In the genomic region with DNA sequence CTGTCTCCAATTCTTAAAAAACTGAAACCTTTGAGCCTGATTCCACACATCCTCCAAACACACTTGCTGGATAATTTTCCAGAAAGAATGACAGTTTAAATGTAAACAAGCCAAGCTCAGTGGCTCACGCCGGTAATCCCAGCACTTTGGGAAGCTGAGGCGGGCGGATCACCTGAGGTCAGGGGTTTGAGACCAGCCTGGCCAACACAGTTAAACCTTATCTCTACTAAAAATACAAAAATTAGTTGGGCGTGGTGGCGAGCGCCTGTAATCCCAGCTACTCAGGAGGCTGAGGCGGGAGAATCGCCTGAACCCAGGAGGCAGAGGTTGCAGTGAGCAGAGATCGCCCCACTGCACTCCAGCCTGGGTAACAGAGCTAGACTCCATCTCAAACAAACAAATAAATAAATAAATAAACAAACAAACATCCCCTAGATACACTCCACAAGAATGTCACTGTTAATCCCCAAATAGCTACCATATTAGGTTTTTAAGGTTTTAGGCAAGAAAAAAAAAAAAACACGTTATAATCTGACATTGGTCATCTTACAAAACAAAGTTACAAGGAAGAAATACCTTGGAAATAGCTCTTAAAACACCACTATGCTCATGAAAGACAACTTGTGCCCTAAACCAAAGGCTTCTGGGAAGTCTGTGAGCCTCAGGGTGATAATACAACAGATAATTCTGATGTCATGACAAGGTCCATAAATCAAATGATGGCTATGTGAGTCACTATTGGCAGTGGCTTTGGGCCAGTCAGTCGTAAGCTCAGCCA, we compare ENCODE assay signal across 1 cellular context.
TF ChIP-seq lines count a peak whose summit lies in the region.

No MANE protein-coding gene starts in this region.

TF ChIP-seq in K562, 482 proteins besides CTCF, POLR2A, EP300 and RAD21 (continued from another document and continues in another):
- TF ChIP-seq, protein P1, sequence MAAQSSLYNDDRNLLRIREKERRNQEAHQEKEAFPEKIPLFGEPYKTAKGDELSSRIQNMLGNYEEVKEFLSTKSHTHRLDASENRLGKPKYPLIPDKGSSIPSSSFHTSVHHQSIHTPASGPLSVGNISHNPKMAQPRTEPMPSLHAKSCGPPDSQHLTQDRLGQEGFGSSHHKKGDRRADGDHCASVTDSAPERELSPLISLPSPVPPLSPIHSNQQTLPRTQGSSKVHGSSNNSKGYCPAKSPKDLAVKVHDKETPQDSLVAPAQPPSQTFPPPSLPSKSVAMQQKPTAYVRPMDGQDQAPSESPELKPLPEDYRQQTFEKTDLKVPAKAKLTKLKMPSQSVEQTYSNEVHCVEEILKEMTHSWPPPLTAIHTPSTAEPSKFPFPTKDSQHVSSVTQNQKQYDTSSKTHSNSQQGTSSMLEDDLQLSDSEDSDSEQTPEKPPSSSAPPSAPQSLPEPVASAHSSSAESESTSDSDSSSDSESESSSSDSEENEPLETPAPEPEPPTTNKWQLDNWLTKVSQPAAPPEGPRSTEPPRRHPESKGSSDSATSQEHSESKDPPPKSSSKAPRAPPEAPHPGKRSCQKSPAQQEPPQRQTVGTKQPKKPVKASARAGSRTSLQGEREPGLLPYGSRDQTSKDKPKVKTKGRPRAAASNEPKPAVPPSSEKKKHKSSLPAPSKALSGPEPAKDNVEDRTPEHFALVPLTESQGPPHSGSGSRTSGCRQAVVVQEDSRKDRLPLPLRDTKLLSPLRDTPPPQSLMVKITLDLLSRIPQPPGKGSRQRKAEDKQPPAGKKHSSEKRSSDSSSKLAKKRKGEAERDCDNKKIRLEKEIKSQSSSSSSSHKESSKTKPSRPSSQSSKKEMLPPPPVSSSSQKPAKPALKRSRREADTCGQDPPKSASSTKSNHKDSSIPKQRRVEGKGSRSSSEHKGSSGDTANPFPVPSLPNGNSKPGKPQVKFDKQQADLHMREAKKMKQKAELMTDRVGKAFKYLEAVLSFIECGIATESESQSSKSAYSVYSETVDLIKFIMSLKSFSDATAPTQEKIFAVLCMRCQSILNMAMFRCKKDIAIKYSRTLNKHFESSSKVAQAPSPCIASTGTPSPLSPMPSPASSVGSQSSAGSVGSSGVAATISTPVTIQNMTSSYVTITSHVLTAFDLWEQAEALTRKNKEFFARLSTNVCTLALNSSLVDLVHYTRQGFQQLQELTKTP (IDR thresholded peaks at IDR 0.05; ENCODE audit: low read depth in 1 of 2, partially characterized antibody in 2 of 2): peak in 1 of 2 experiments; percentile 73
- TF ChIP-seq ZC3H4 (CRISPR knock-in tag; IDR thresholded peaks at IDR 0.05; ENCODE audit: borderline replicate concordance): no peak
- peak; percentile 79 to 87 for TF ChIP-seq FOXK2 (conservative IDR thresholded peaks at IDR 0.05 in 1 of 2, IDR thresholded peaks at IDR 0.05 in 1 of 2; ENCODE audit: low read depth in 2 of 2)
- 0 out of 4 replicates have a peak, but pooled peaks of 1 of the 2 experiments have one; percentile 29 for TF ChIP-seq TBL1XR1 (IDR thresholded peaks at IDR 0.05; ENCODE audit: low read length in 2 of 2)
- 0 out of 2 replicates have a peak, but pooled peaks have one; percentile 27 for TF ChIP-seq NBN (IDR thresholded peaks at IDR 0.05; ENCODE audit: low read depth)
- TF ChIP-seq, protein P2, sequence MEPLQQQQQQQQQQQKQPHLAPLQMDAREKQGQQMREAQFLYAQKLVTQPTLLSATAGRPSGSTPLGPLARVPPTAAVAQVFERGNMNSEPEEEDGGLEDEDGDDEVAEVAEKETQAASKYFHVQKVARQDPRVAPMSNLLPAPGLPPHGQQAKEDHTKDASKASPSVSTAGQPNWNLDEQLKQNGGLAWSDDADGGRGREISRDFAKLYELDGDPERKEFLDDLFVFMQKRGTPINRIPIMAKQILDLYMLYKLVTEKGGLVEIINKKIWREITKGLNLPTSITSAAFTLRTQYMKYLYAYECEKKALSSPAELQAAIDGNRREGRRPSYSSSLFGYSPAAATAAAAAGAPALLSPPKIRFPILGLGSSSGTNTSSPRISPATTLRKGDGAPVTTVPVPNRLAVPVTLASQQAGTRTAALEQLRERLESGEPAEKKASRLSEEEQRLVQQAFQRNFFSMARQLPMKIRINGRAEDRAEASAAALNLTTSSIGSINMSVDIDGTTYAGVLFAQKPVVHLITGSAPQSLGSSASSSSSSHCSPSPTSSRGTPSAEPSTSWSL (CRISPR knock-in tag; IDR thresholded peaks at IDR 0.05; ENCODE audit: borderline replicate concordance): no peak
- TF ChIP-seq, protein P3, sequence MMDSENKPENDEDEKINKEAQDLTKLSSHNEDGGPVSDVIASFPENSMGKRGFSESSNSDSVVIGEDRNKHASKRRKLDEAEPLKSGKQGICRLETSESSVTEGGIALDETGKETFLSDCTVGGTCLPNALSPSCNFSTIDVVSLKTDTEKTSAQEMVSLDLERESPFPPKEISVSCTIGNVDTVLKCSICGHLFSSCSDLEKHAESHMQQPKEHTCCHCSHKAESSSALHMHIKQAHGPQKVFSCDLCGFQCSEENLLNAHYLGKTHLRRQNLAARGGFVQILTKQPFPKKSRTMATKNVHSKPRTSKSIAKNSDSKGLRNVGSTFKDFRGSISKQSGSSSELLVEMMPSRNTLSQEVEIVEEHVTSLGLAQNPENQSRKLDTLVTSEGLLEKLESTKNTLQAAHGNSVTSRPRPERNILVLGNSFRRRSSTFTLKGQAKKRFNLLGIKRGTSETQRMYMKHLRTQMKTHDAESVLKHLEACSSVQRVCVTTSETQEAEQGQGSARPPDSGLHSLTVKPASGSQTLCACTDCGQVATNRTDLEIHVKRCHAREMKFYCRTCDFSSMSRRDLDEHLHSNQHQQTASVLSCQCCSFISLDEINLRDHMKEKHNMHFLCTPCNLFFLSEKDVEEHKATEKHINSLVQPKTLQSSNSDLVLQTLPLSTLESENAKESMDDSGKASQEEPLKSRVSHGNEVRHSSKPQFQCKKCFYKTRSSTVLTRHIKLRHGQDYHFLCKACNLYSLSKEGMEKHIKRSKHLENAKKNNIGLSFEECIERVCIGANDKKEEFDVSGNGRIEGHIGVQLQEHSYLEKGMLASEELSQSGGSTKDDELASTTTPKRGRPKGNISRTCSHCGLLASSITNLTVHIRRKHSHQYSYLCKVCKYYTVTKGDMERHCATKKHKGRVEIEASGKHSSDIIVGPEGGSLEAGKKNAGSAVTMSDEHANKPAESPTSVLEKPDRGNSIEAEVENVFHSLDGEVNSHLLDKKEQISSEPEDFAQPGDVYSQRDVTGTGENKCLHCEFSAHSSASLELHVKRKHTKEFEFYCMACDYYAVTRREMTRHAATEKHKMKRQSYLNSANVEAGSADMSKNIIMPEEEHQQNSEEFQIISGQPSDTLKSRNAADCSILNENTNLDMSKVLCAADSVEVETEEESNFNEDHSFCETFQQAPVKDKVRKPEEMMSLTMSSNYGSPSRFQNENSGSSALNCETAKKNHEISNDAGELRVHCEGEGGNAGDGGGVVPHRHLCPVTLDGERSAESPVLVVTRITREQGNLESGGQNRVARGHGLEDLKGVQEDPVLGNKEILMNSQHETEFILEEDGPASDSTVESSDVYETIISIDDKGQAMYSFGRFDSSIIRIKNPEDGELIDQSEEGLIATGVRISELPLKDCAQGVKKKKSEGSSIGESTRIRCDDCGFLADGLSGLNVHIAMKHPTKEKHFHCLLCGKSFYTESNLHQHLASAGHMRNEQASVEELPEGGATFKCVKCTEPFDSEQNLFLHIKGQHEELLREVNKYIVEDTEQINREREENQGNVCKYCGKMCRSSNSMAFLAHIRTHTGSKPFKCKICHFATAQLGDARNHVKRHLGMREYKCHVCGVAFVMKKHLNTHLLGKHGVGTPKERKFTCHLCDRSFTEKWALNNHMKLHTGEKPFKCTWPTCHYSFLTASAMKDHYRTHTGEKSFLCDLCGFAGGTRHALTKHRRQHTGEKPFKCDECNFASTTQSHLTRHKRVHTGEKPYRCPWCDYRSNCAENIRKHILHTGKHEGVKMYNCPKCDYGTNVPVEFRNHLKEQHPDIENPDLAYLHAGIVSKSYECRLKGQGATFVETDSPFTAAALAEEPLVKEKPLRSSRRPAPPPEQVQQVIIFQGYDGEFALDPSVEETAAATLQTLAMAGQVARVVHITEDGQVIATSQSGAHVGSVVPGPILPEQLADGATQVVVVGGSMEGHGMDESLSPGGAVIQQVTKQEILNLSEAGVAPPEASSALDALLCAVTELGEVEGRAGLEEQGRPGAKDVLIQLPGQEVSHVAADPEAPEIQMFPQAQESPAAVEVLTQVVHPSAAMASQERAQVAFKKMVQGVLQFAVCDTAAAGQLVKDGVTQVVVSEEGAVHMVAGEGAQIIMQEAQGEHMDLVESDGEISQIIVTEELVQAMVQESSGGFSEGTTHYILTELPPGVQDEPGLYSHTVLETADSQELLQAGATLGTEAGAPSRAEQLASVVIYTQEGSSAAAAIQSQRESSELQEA (IDR thresholded peaks at IDR 0.05; ENCODE audit: low read depth): no peak
- no peak for TF ChIP-seq ZNF140 (CRISPR knock-in tag; IDR thresholded peaks at IDR 0.05)
- 0 out of 2 replicates have a peak, but pooled peaks have one; percentile 19 for TF ChIP-seq ZSCAN32 (CRISPR knock-in tag; IDR thresholded peaks at IDR 0.05)
- peak; percentile 94 for TF ChIP-seq FOXM1 (IDR thresholded peaks at IDR 0.05; ENCODE audit: low read depth)
- no peak for TF ChIP-seq FOXM1 (CRISPR knock-in tag; IDR thresholded peaks at IDR 0.05; ENCODE audit: low read depth)
- no peak for TF ChIP-seq ZBED1 (IDR thresholded peaks at IDR 0.05)
- TF ChIP-seq, protein P4, sequence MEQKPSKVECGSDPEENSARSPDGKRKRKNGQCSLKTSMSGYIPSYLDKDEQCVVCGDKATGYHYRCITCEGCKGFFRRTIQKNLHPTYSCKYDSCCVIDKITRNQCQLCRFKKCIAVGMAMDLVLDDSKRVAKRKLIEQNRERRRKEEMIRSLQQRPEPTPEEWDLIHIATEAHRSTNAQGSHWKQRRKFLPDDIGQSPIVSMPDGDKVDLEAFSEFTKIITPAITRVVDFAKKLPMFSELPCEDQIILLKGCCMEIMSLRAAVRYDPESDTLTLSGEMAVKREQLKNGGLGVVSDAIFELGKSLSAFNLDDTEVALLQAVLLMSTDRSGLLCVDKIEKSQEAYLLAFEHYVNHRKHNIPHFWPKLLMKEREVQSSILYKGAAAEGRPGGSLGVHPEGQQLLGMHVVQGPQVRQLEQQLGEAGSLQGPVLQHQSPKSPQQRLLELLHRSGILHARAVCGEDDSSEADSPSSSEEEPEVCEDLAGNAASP (IDR thresholded peaks at IDR 0.05): peak; percentile 93
- TF ChIP-seq RHOXF2B (CRISPR knock-in tag; conservative IDR thresholded peaks at IDR 0.05): no peak
- TF ChIP-seq CREM (IDR thresholded peaks at IDR 0.05; ENCODE audit: low read depth): peak; percentile 78
- peak in 1 of 2 experiments; percentile 47; a peak in 2 of 4 replicates for TF ChIP-seq FOXA3 (CRISPR knock-in tag; conservative IDR thresholded peaks at IDR 0.05 in 1 of 2, IDR thresholded peaks at IDR 0.05 in 1 of 2)
- TF ChIP-seq ETV1 (tag; conservative IDR thresholded peaks at IDR 0.05; ENCODE audit: low read depth): peak; percentile 53
- no peak for TF ChIP-seq MTA3 (IDR thresholded peaks at IDR 0.05; ENCODE audit: borderline replicate concordance)
- TF ChIP-seq TEAD1 (CRISPR knock-in tag; IDR thresholded peaks at IDR 0.05): peak in 1 of 2 experiments; percentile 87; a peak in 2 of 4 replicates
- TF ChIP-seq CAMTA2 (CRISPR knock-in tag; conservative IDR thresholded peaks at IDR 0.05): no peak
- peak; percentile 93 for TF ChIP-seq ZNF584 (CRISPR knock-in tag; IDR thresholded peaks at IDR 0.05; ENCODE audit: low read depth)
- no peak for TF ChIP-seq ZNF324 (CRISPR knock-in tag; IDR thresholded peaks at IDR 0.05)
- TF ChIP-seq, protein P5, sequence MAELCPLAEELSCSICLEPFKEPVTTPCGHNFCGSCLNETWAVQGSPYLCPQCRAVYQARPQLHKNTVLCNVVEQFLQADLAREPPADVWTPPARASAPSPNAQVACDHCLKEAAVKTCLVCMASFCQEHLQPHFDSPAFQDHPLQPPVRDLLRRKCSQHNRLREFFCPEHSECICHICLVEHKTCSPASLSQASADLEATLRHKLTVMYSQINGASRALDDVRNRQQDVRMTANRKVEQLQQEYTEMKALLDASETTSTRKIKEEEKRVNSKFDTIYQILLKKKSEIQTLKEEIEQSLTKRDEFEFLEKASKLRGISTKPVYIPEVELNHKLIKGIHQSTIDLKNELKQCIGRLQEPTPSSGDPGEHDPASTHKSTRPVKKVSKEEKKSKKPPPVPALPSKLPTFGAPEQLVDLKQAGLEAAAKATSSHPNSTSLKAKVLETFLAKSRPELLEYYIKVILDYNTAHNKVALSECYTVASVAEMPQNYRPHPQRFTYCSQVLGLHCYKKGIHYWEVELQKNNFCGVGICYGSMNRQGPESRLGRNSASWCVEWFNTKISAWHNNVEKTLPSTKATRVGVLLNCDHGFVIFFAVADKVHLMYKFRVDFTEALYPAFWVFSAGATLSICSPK (IDR thresholded peaks at IDR 0.05; ENCODE audit: borderline replicate concordance): no peak
- no peak for TF ChIP-seq PHB (CRISPR knock-in tag; IDR thresholded peaks at IDR 0.05)
- TF ChIP-seq, protein P6, sequence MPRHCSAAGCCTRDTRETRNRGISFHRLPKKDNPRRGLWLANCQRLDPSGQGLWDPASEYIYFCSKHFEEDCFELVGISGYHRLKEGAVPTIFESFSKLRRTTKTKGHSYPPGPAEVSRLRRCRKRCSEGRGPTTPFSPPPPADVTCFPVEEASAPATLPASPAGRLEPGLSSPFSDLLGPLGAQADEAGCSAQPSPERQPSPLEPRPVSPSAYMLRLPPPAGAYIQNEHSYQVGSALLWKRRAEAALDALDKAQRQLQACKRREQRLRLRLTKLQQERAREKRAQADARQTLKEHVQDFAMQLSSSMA (CRISPR knock-in tag; IDR thresholded peaks at IDR 0.05): no peak
- peak; percentile 20 for TF ChIP-seq SMARCB1 (IDR thresholded peaks at IDR 0.05; ENCODE audit: insufficient read length, low read depth)
- no peak for TF ChIP-seq ZNF830 (CRISPR knock-in tag; IDR thresholded peaks at IDR 0.05)
- TF ChIP-seq TBP (optimal IDR thresholded peaks at IDR 0.05; ENCODE audit: low read depth, low read length): no peak
- no peak for TF ChIP-seq SAFB (IDR thresholded peaks at IDR 0.05; ENCODE audit: borderline replicate concordance, low read depth, low read length)
- peak; percentile 96 for TF ChIP-seq JUND (IDR thresholded peaks at IDR 0.05; ENCODE audit: borderline replicate concordance, low read depth, low read length)
- TF ChIP-seq JUND (tag; IDR thresholded peaks at IDR 0.05; ENCODE audit: borderline replicate concordance, low read depth, low read length): peak; percentile 97
- TF ChIP-seq, protein P7, sequence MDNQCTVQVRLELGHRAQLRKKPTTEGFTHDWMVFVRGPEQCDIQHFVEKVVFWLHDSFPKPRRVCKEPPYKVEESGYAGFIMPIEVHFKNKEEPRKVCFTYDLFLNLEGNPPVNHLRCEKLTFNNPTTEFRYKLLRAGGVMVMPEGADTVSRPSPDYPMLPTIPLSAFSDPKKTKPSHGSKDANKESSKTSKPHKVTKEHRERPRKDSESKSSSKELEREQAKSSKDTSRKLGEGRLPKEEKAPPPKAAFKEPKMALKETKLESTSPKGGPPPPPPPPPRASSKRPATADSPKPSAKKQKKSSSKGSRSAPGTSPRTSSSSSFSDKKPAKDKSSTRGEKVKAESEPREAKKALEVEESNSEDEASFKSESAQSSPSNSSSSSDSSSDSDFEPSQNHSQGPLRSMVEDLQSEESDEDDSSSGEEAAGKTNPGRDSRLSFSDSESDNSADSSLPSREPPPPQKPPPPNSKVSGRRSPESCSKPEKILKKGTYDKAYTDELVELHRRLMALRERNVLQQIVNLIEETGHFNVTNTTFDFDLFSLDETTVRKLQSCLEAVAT (IDR thresholded peaks at IDR 0.05): peak in 1 of 2 experiments; percentile 38; a peak in 1 of 4 replicates
- TF ChIP-seq, protein P8, sequence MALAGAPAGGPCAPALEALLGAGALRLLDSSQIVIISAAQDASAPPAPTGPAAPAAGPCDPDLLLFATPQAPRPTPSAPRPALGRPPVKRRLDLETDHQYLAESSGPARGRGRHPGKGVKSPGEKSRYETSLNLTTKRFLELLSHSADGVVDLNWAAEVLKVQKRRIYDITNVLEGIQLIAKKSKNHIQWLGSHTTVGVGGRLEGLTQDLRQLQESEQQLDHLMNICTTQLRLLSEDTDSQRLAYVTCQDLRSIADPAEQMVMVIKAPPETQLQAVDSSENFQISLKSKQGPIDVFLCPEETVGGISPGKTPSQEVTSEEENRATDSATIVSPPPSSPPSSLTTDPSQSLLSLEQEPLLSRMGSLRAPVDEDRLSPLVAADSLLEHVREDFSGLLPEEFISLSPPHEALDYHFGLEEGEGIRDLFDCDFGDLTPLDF (CRISPR knock-in tag; IDR thresholded peaks at IDR 0.05): no peak
